Comparison of ENCODE assay signal across 10 cellular contexts in the genomic region with DNA sequence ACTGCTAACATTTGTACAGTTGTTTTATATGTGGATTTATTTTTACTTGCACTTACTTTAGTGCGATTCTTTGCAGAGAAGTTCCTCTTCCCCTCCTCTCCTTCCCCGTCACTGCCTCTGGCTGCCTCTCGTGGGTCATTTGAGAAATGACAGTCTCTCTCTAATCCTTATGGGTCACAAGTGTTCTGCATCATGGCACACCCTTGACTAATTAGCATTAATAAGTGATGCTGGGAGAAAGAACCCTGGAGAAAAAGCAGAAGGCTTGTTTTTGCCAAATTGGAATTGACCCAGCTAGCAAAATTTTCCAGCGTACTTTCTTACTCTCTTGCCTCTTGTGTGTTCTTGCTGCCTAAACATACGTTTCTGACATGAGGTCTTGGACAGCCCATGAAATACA.
DNase-seq lines count a peak whose midpoint lies in the region; ATAC-seq, FAIRE-seq and TF ChIP-seq lines count a peak whose summit lies in the region.
"Had no signal": no experiment of that assay in that cellular context is flagged by ENCODE, and none has a peak within 500 bp of the region (broad histone marks: within the 10 kb centered on the region; RNA-seq: fewer than 3 reads in every experiment).

No MANE protein-coding gene starts in this region.

- TF ChIP-seq RAD21 in GM12878 (IDR thresholded peaks at IDR 0.05; ENCODE audit: insufficient read depth, low read depth, low read length): no peak

- H3K79me2 ChIP-seq in GM12878 (ENCODE audit: control insufficient read depth, insufficient read depth, low read length): no peaks in the 10 kb centered on the region

- H3K4me3 ChIP-seq in GM12878 (no peak overlapping the region), lower lobe of right lung (no peak overlapping the region), adrenal gland (no peak overlapping the region)
- H3K4me3 ChIP-seq: SK-N-MC had no signal

- no peaks in the 10 kb centered on the region for H3K9me3 ChIP-seq in GM12878 (replicated peaks; ENCODE audit: control insufficient read depth, insufficient read depth, low read length)
- H3K9me3 ChIP-seq in lower lobe of right lung: no peaks in the 10 kb centered on the region
- no peaks in the 10 kb centered on the region for H3K9me3 ChIP-seq in adrenal gland (replicated peaks in 1 of 3)

- no peak for FAIRE-seq in GM12878 (lab: Jason Lieb, UNC)
- FAIRE-seq: small intestine had no signal

- DNase-seq in AG08395 (ENCODE audit: low spot score) (peak; percentile 14), GM12878 (ENCODE audit: low read depth, low spot score) (no peak), lower lobe of right lung (no peak), adrenal gland (no peak), RWPE1 (ENCODE audit: low spot score) (no peak)
- DNase-seq: small intestine had no signal

- no peaks in the 10 kb centered on the region for H3K27me3 ChIP-seq in GM12878 (replicated peaks in 1 of 2; ENCODE audit: control insufficient read depth in 2 of 2, insufficient read depth in 2 of 2, low read length in 1 of 2)
- no peaks in the 10 kb centered on the region for H3K27me3 ChIP-seq in lower lobe of right lung (ENCODE audit: low read depth)
- peaks cover 6% of the 10 kb centered on the region for H3K27me3 ChIP-seq in adrenal gland

- no TSS peak for BruUV-seq in GM12878 (replicated peaks; lab: Mats Ljungman, UMichigan)

- no peak overlapping the region for H3K4me2 ChIP-seq in GM12878 (ENCODE audit: control insufficient read depth, insufficient read depth)

- H3K36me3 ChIP-seq in GM12878 (ENCODE audit: control insufficient read depth in 2 of 2, insufficient read depth in 2 of 2, low read length in 1 of 2) (no peaks in the 10 kb centered on the region), lower lobe of right lung (no peaks in the 10 kb centered on the region), adrenal gland (replicated peaks in 1 of 2) (no peaks in the 10 kb centered on the region)

- H2AFZ ChIP-seq in GM12878 (ENCODE audit: control insufficient read depth, low read depth, low read length): no peak overlapping the region

- H3K9ac ChIP-seq in GM12878 (ENCODE audit: control insufficient read depth, insufficient read depth, low read length): no peak overlapping the region

- WGBS in GM12878 (ENCODE audit: insufficient coverage, insufficient replicate concordance, low lambda C conversion rate, missing lambda C conversion rate): 20% methylated on average over 5 of the region's 5 CpGs
- WGBS in adrenal gland, 4 donors: 39 to 55% (median 49%) methylated on average over 5 of the region's 5 CpGs

- ATAC-seq in HG03139 (IDR thresholded peaks at IDR 0.05; ENCODE audit: unreplicated experiment) (peak; percentile 47), GM12878 (peak; percentile 63), lower lobe of right lung (peak; percentile 63 to 75), HG02798 (IDR thresholded peaks at IDR 0.05; ENCODE audit: poor library complexity, unreplicated experiment) (no peak), GM21360 (IDR thresholded peaks at IDR 0.05; ENCODE audit: unreplicated experiment) (no peak)

- TF ChIP-seq CTCF in GM12878 (IDR thresholded peaks at IDR 0.05 in 2 of 3, conservative IDR thresholded peaks at IDR 0.05 in 1 of 3; ENCODE audit: control insufficient read depth in 2 of 3, extremely low read depth in 1 of 3, insufficient read depth in 1 of 3, low read depth in 3 of 3, low read length in 3 of 3) (no peak), lower lobe of right lung (IDR thresholded peaks at IDR 0.05) (no peak), adrenal gland (IDR thresholded peaks at IDR 0.05) (no peak), RWPE1 (conservative IDR thresholded peaks at IDR 0.05; ENCODE audit: low read depth) (no peak)

- in situ Hi-C loops in GM12878 (cut with MboI): no loop called here

- intact Hi-C loops in GM12878 (cut with micrococcal nuclease; ENCODE audit: unreplicated experiment): loop anchor here (5.0 kb wide), 1 partner anchor 732 kb away; no protein-coding TSS in a partner anchor
- intact Hi-C loops in lower lobe of right lung (cut with DNase I): no loop called here
- intact Hi-C loops in adrenal gland (cut with DNase I): no loop called here

- TF ChIP-seq POLR2A in GM12878 (IDR thresholded peaks at IDR 0.05; ENCODE audit: low read depth, low read length) (no peak), adrenal gland (IDR thresholded peaks at IDR 0.05) (no peak)

- H3K27ac ChIP-seq in GM12878 (ENCODE audit: control insufficient read depth, insufficient read depth): no peak overlapping the region
- H3K27ac ChIP-seq in lower lobe of right lung: no peak overlapping the region
- no peak overlapping the region for H3K27ac ChIP-seq in adrenal gland
- H3K27ac ChIP-seq in RWPE1: no peak overlapping the region
- H3K27ac ChIP-seq: SK-N-MC had no signal

- H3K4me1 ChIP-seq in GM12878 (ENCODE audit: control insufficient read depth, insufficient read depth, low read length): 0 out of 2 replicates have a peak, but pooled peaks cover 4% of the 10 kb centered on the region
- H3K4me1 ChIP-seq in lower lobe of right lung: peaks cover 22% of the 10 kb centered on the region
- no peaks in the 10 kb centered on the region for H3K4me1 ChIP-seq in adrenal gland (replicated peaks in 1 of 2)

- SMC1A ChIA-PET in GM12878 (lab: Charles Lee; ENCODE audit: uncharacterized antibody, unreplicated experiment): interaction anchor here (1.9 to 2.6 kb wide), 2 partner anchors 10 to 566 kb away, joined by 7 to 9 read pairs; no protein-coding TSS in a partner anchor

- TF ChIP-seq EP300 in GM12878 (IDR thresholded peaks at IDR 0.05; ENCODE audit: borderline replicate concordance in 1 of 2, control insufficient read depth in 1 of 2, low read depth in 2 of 2, low read length in 2 of 2): no peak

- RAD21 ChIA-PET in GM12878 (lab: Charles Lee; ENCODE audit: unreplicated experiment): no interaction called here

- POLR2A ChIA-PET in GM12878 (lab: Charles Lee) (interaction anchor here (0.6 kb wide), 1 partner anchor 227 kb away, joined by 5 read pairs; no protein-coding TSS in a partner anchor), RWPE1 (lab: Yijun Ruan, JAX; ENCODE audit: low non-redundant PET) (no interaction called here)

- H4K20me1 ChIP-seq in GM12878 (ENCODE audit: control insufficient read depth, insufficient read depth): no peaks in the 10 kb centered on the region

- CTCF ChIA-PET in GM12878 (lab: Yijun Ruan, JAX) (interaction anchor here (1.0 to 1.1 kb wide), 2 partner anchors 569 to 727 kb away, joined by 3 to 4 read pairs; no protein-coding TSS in a partner anchor), RWPE1 (lab: Yijun Ruan, JAX) (interaction anchor here (0.6 kb wide), 1 partner anchor 268 kb away, joined by 3 read pairs; no protein-coding TSS in a partner anchor)

TF ChIP-seq in GM12878, 131 proteins besides CTCF, POLR2A, EP300 and RAD21:
- no peak for TF ChIP-seq CBFB (IDR thresholded peaks at IDR 0.05; ENCODE audit: low read depth)

Comparison
In these comparisons a context has a peak if more than half of its experiments do, and no peak if none do; other contexts are left out.
1. ATAC-seq: peak in HG03139 (single experiment), GM12878 (single experiment) and lower lobe of right lung (2 of 2); none in HG02798 (single experiment) and GM21360 (single experiment).